In genomic region chr17:41322264-41322902, GRCh38 we compare ENCODE assay signal across 8 cellular contexts. TPM values are rescaled to one million over a fixed set of nuclear protein-coding genes. Genes with fewer than 3 reads are reported as not detected.
DNase-seq lines count a peak whose midpoint lies in the region; ATAC-seq, FAIRE-seq and TF ChIP-seq lines count a peak whose summit lies in the region.

No MANE protein-coding gene starts in this region.

- WGBS in upper lobe of left lung, 2 donors = 40 to 42% methylated on average over 5 of the region's 5 CpGs

- H3K79me2 ChIP-seq in keratinocyte (ENCODE audit: control insufficient read depth, insufficient read depth, low read length) = no peaks in the 10 kb centered on the region

- H2AFZ ChIP-seq in keratinocyte (ENCODE audit: control insufficient read depth, low read length) = peak overlapping the region; percentile 65

- CTCF ChIA-PET in AG04450 (lab: Charles Lee) = interaction anchor here (0.5 to 3.7 kb wide), 53 partner anchors 9 to 777 kb away, joined by 3 to 42 read pairs (median 4); partner anchors contain the start of genes KRT19, KRT34, KRTAP29-1 and KRTAP9-1

- H3K27me3 ChIP-seq in AG04450 (ENCODE audit: control insufficient read depth, insufficient read depth, low read length) (no peaks in the 10 kb centered on the region), GM06990 (replicated peaks; ENCODE audit: control insufficient read depth, insufficient read depth, low read length) (no peaks in the 10 kb centered on the region; the same call in 1 of the 2 replicates), keratinocyte (ENCODE audit: control insufficient read depth, extremely low read depth, insufficient read depth, low read length) (no peaks in the 10 kb centered on the region), upper lobe of left lung (no peaks in the 10 kb centered on the region)

- in situ Hi-C loops in astrocyte of the spinal cord (cut with HindIII; ENCODE audit: low sequenced_read_pairs) = no loop called here

- TF ChIP-seq CTCF in AG04450 (IDR thresholded peaks at IDR 0.05; ENCODE audit: low read depth, low read length) (peak; percentile 96), GM06990 (IDR thresholded peaks at IDR 0.05; ENCODE audit: insufficient read depth, low read length, poor library complexity, severe bottlenecking) (peak; percentile 76), astrocyte of the spinal cord (IDR thresholded peaks at IDR 0.05; ENCODE audit: low read depth, low read length) (peak; percentile 94), keratinocyte (optimal IDR thresholded peaks at IDR 0.05 in 1 of 3, IDR thresholded peaks at IDR 0.05 in 1 of 3, conservative IDR thresholded peaks at IDR 0.05 in 1 of 3; ENCODE audit: extremely low read depth in 1 of 3, insufficient read depth in 2 of 3, low read length in 3 of 3) (peak in 2 of 3 experiments; percentile 79 to 87), upper lobe of left lung (IDR thresholded peaks at IDR 0.05) (peak; percentile 47 to 77 (median 64))

- no peak overlapping the region for H3K4me2 ChIP-seq in keratinocyte (ENCODE audit: control insufficient read depth, extremely low read depth, insufficient read depth, low read depth, low read length)

- FAIRE-seq in keratinocyte (lab: Jason Lieb, UNC) = peak; percentile 90

- TF ChIP-seq EP300 in upper lobe of left lung (IDR thresholded peaks at IDR 0.05) = no peak

- POLR2A ChIA-PET in AG04450 (lab: Yijun Ruan, JAX) = no interaction called here

- DNase-seq in AG04450 (ENCODE audit: low read depth, low spot score) (peak; percentile 42), GM06990 (ENCODE audit: extremely low read depth, insufficient read length) (no peak), NCI-H2029 treated with DMSO at 0.1 percent for 48 hours (lab: John Stamatoyannopoulos, UW) (peak; percentile 57), astrocyte of the spinal cord (ENCODE audit: low read depth, low spot score) (peak; percentile 75), keratinocyte (ENCODE audit: low read depth, low spot score) (no peak), upper lobe of left lung (no peak), COLO668 (lab: John Stamatoyannopoulos, UW; ENCODE audit: unreplicated experiment) (no peak)
- DNase-seq in stimulated activated CD4-positive, alpha-beta T cell treated with anti-CD3 and anti-CD28 coated beads, Interleukin-2, amount 100 ng/mL, for 24 hours = no peak

- dilution Hi-C loops in keratinocyte (cut with MboI; ENCODE audit: extremely low pct_ligation_motif_present, low sequenced_read_pairs) = no loop called here

- H3K9me3 ChIP-seq in AG04450 (ENCODE audit: control insufficient read depth, insufficient read depth, low read length) (peaks cover 3% of the 10 kb centered on the region), keratinocyte (ENCODE audit: control insufficient read depth, low read depth, low read length) (no peaks in the 10 kb centered on the region), upper lobe of left lung (peaks cover 0 to 8% (median 0%) of the 10 kb centered on the region in 4 donors)

- no peaks in the 10 kb centered on the region for H3K9me1 ChIP-seq in keratinocyte (ENCODE audit: control insufficient read depth, extremely low read depth, insufficient read depth, low read length)

- H3K27ac ChIP-seq in AG04450 (ENCODE audit: low read depth, low read length) (no peak overlapping the region), keratinocyte (ENCODE audit: control insufficient read depth, insufficient read depth, low read length) (no peak overlapping the region), upper lobe of left lung (no peak overlapping the region)

- peak in 1 of 2 donors; percentile 48 for ATAC-seq in upper lobe of left lung (ENCODE audit: low FRiP score in 2 of 2)

- H3K4me3 ChIP-seq in AG04450 (ENCODE audit: low read depth, low read length) (no peak overlapping the region), GM06990 (replicated peaks; ENCODE audit: low read depth, low read length) (no peak overlapping the region), astrocyte of the spinal cord (ENCODE audit: low read depth, low read length) (no peak overlapping the region), keratinocyte (ENCODE audit: control insufficient read depth in 2 of 3, extremely low read depth in 1 of 3, insufficient read depth in 2 of 3, low read depth in 1 of 3, low read length in 3 of 3) (no peak overlapping the region), upper lobe of left lung (no peak overlapping the region)

- TF ChIP-seq POLR2A in upper lobe of left lung (IDR thresholded peaks at IDR 0.05) = no peak

- no peaks in the 10 kb centered on the region for H3K4me1 ChIP-seq in keratinocyte (ENCODE audit: control insufficient read depth, extremely low read depth, insufficient read depth, low read length)
- H3K4me1 ChIP-seq in upper lobe of left lung = no peaks in the 10 kb centered on the region

- no peaks in the 10 kb centered on the region for H3K36me3 ChIP-seq in GM06990 (ENCODE audit: control insufficient read depth, insufficient read depth, low read length)
- no peaks in the 10 kb centered on the region for H3K36me3 ChIP-seq in keratinocyte (ENCODE audit: control insufficient read depth in 2 of 2, extremely low read depth in 1 of 2, insufficient read depth in 2 of 2, low read length in 2 of 2)
- H3K36me3 ChIP-seq in upper lobe of left lung = no peaks in the 10 kb centered on the region

- no peak overlapping the region for H3K9ac ChIP-seq in keratinocyte (ENCODE audit: control insufficient read depth, extremely low read depth, insufficient read depth, low read length)

- H4K20me1 ChIP-seq in keratinocyte (ENCODE audit: control insufficient read depth, extremely low read depth, insufficient read depth, low read length) = no peaks in the 10 kb centered on the region

RNA-seq across cellular contexts. Expression of gene KRTAP17-1, which starts 6.9 kb away (rescaled TPM):
- not detected in 2 replicates for polyA plus RNA-seq in AG04450 (2011; rRNA removed)
- polyA minus RNA-seq in AG04450 (2011; rRNA and poly(A)+ RNA removed) = not detected in 2 replicates
- not detected in 3 replicates for polyA plus RNA-seq in keratinocyte
- polyA plus RNA-seq in keratinocyte (2011; ENCODE audit: low read depth) = not detected
- polyA plus RNA-seq in keratinocyte (2011; cell fraction: cytosol; rRNA removed) = not detected in 2 replicates
- polyA plus RNA-seq in keratinocyte (2011; cell fraction: nucleus; rRNA removed) = not detected in 2 replicates
- not detected in 2 replicates for polyA plus RNA-seq in keratinocyte (2012; ENCODE audit: low replicate concordance)
- not detected in 3 replicates for polyA minus RNA-seq in keratinocyte
- not detected for polyA minus RNA-seq in keratinocyte (2011; cell fraction: cytosol; rRNA and poly(A)+ RNA removed)
- polyA minus RNA-seq in keratinocyte (2011; cell fraction: nucleus; rRNA and poly(A)+ RNA removed) = not detected in 2 replicates
- total RNA-seq in upper lobe of left lung = not detected

RNA-seq across cellular contexts. Expression of gene KRTAP16-1, which starts 13.3 kb away (rescaled TPM):
- not detected in 2 replicates for polyA plus RNA-seq in AG04450 (2011; rRNA removed)
- not detected in 2 replicates for polyA minus RNA-seq in AG04450 (2011; rRNA and poly(A)+ RNA removed)
- not detected in 3 replicates for polyA plus RNA-seq in keratinocyte
- not detected for polyA plus RNA-seq in keratinocyte (2011; ENCODE audit: low read depth)
- polyA plus RNA-seq in keratinocyte (2011; cell fraction: cytosol; rRNA removed) = not detected in 2 replicates
- not detected in 2 replicates for polyA plus RNA-seq in keratinocyte (2011; cell fraction: nucleus; rRNA removed)
- polyA plus RNA-seq in keratinocyte (2012; ENCODE audit: low replicate concordance) = not detected in 2 replicates
- polyA minus RNA-seq in keratinocyte = not detected in 3 replicates
- not detected for polyA minus RNA-seq in keratinocyte (2011; cell fraction: cytosol; rRNA and poly(A)+ RNA removed)
- not detected in 2 replicates for polyA minus RNA-seq in keratinocyte (2011; cell fraction: nucleus; rRNA and poly(A)+ RNA removed)
- total RNA-seq in upper lobe of left lung = not detected

RNA-seq across cellular contexts. Expression of gene KRTAP29-1, which starts 19.7 kb away (rescaled TPM):
- not detected in 2 replicates for polyA plus RNA-seq in AG04450 (2011; rRNA removed)
- not detected in 2 replicates for polyA minus RNA-seq in AG04450 (2011; rRNA and poly(A)+ RNA removed)
- polyA plus RNA-seq in keratinocyte = not detected in 3 replicates
- polyA plus RNA-seq in keratinocyte (2011; ENCODE audit: low read depth) = not detected
- not detected in 2 replicates for polyA plus RNA-seq in keratinocyte (2011; cell fraction: cytosol; rRNA removed)
- polyA plus RNA-seq in keratinocyte (2011; cell fraction: nucleus; rRNA removed) = not detected in 2 replicates
- not detected in 2 replicates for polyA plus RNA-seq in keratinocyte (2012; ENCODE audit: low replicate concordance)
- not detected in 3 replicates for polyA minus RNA-seq in keratinocyte
- not detected for polyA minus RNA-seq in keratinocyte (2011; cell fraction: cytosol; rRNA and poly(A)+ RNA removed)
- polyA minus RNA-seq in keratinocyte (2011; cell fraction: nucleus; rRNA and poly(A)+ RNA removed) = not detected in 2 replicates
- not detected for total RNA-seq in upper lobe of left lung

RNA-seq across cellular contexts. Expression of gene KRT33A, which starts 28.2 kb away (rescaled TPM):
- polyA plus RNA-seq in AG04450 (2011; rRNA removed) (not detected in 2 replicates), keratinocyte (0.14 TPM in 1 of 3 replicates, not detected in the others)
- not detected in 2 replicates for polyA minus RNA-seq in AG04450 (2011; rRNA and poly(A)+ RNA removed)
- polyA plus RNA-seq in keratinocyte (2011; ENCODE audit: low read depth) = not detected
- polyA plus RNA-seq in keratinocyte (2011; cell fraction: cytosol; rRNA removed) = 0.10 and 0.15 TPM in 2 replicates
- polyA plus RNA-seq in keratinocyte (2011; cell fraction: nucleus; rRNA removed) = 0.09 TPM in 1 of 2 replicates, not detected in the other
- not detected in 2 replicates for polyA plus RNA-seq in keratinocyte (2012; ENCODE audit: low replicate concordance)
- not detected in 3 replicates for polyA minus RNA-seq in keratinocyte
- not detected for polyA minus RNA-seq in keratinocyte (2011; cell fraction: cytosol; rRNA and poly(A)+ RNA removed)
- not detected in 2 replicates for polyA minus RNA-seq in keratinocyte (2011; cell fraction: nucleus; rRNA and poly(A)+ RNA removed)
- total RNA-seq in upper lobe of left lung = not detected

RNA-seq across cellular contexts. Expression of gene KRTAP9-7, which starts 46.9 kb away (rescaled TPM):
- polyA plus RNA-seq in AG04450 (2011; rRNA removed) (not detected in 2 replicates), keratinocyte (not detected in 3 replicates)
- polyA minus RNA-seq in AG04450 (2011; rRNA and poly(A)+ RNA removed) = not detected in 2 replicates
- polyA plus RNA-seq in keratinocyte (2011; ENCODE audit: low read depth) = not detected
- polyA plus RNA-seq in keratinocyte (2011; cell fraction: cytosol; rRNA removed) = not detected in 2 replicates
- not detected in 2 replicates for polyA plus RNA-seq in keratinocyte (2011; cell fraction: nucleus; rRNA removed)
- polyA plus RNA-seq in keratinocyte (2012; ENCODE audit: low replicate concordance) = not detected in 2 replicates
- polyA minus RNA-seq in keratinocyte = not detected in 3 replicates
- polyA minus RNA-seq in keratinocyte (2011; cell fraction: cytosol; rRNA and poly(A)+ RNA removed) = not detected
- polyA minus RNA-seq in keratinocyte (2011; cell fraction: nucleus; rRNA and poly(A)+ RNA removed) = not detected in 2 replicates
- total RNA-seq in upper lobe of left lung = not detected

Comparison
In these comparisons a context has a peak if more than half of its experiments do, and no peak if none do; other contexts are left out.
1. DNase-seq: peak in AG04450 (single experiment), NCI-H2029 treated with DMSO at 0.1 percent for 48 hours (single experiment) and astrocyte of the spinal cord (single experiment); none in GM06990 (single experiment), keratinocyte (single experiment), upper lobe of left lung (0 of 2), COLO668 (single experiment) and stimulated activated CD4-positive, alpha-beta T cell treated with anti-CD3 and anti-CD28 coated beads, Interleukin-2, amount 100 ng/mL, for 24 hours (0 of 2).
2. Peak in every context shown above with its lines, with median percentiles within 50 percentile points of each other: CTCF ChIP-seq.